In genomic region chr14:39113685-39114072, GRCh38 we compare ENCODE assay signal across 8 cellular contexts. TPM values are rescaled to one million over a fixed set of nuclear protein-coding genes. Genes with fewer than 3 reads are reported as not detected.
DNase-seq lines count a peak whose midpoint lies in the region; ATAC-seq and TF ChIP-seq lines count a peak whose summit lies in the region.

No MANE protein-coding gene starts in this region.

- peak overlapping the region; percentile 90 to 98 (median 97) for H3K4me3 Mint-ChIP-seq in CD4-positive, CD25-positive, alpha-beta regulatory T cell

- H3K9me3 ChIP-seq in CD4-positive, CD25-positive, alpha-beta regulatory T cell (ENCODE audit: control insufficient read depth in 2 of 2, low read length in 2 of 2) = no peaks in the 10 kb centered on the region
- H3K9me3 ChIP-seq in Loucy (ENCODE audit: insufficient read depth, low read depth, low read length) = no peaks in the 10 kb centered on the region
- H3K9me3 ChIP-seq in effector memory CD4-positive, alpha-beta T cell (ENCODE audit: control insufficient read depth, low read length) = no peaks in the 10 kb centered on the region
- no peaks in the 10 kb centered on the region for H3K9me3 ChIP-seq in neural cell (ENCODE audit: low read length)

- peak overlapping the region; percentile 91 for H3K4me2 ChIP-seq in Loucy (ENCODE audit: low read depth, low read length, poor library complexity, severe bottlenecking)
- H3K4me2 ChIP-seq in neural cell (ENCODE audit: low read length) = peak overlapping the region; percentile 97

- H3K36me3 ChIP-seq in CD4-positive, CD25-positive, alpha-beta regulatory T cell (ENCODE audit: control insufficient read depth, insufficient read depth, low read length) = peaks cover 5% of the 10 kb centered on the region
- H3K36me3 ChIP-seq in Loucy (ENCODE audit: insufficient read depth, low read length) (no peaks in the 10 kb centered on the region), neural cell (ENCODE audit: insufficient read depth, low read length) (no peaks in the 10 kb centered on the region)
- no peaks in the 10 kb centered on the region for H3K36me3 ChIP-seq in effector memory CD4-positive, alpha-beta T cell (ENCODE audit: control insufficient read depth, insufficient read depth, low read length)

- H3K9me3 Mint-ChIP-seq in CD4-positive, CD25-positive, alpha-beta regulatory T cell = no peaks in the 10 kb centered on the region

- peak overlapping the region; percentile 79 for H3K9ac ChIP-seq in Loucy (ENCODE audit: low read depth, low read length, poor library complexity, severe bottlenecking)
- H3K9ac ChIP-seq in neural cell (ENCODE audit: low read length) = peak overlapping the region; percentile 73

- no peak for ATAC-seq in CD4-positive, CD25-positive, alpha-beta regulatory T cell (ENCODE audit: low read depth in 2 of 2)
- ATAC-seq in HG03460 (IDR thresholded peaks at IDR 0.05; ENCODE audit: unreplicated experiment) (no peak), HG02610 (IDR thresholded peaks at IDR 0.05; ENCODE audit: unreplicated experiment) (no peak)

- H3K27me3 Mint-ChIP-seq in CD4-positive, CD25-positive, alpha-beta regulatory T cell = no peaks in the 10 kb centered on the region

- H3K27ac ChIP-seq in CD4-positive, CD25-positive, alpha-beta regulatory T cell (ENCODE audit: insufficient read depth, low read length, poor library complexity, severe bottlenecking) = peak overlapping the region; percentile 76
- peak overlapping the region; percentile 79 for H3K27ac ChIP-seq in effector memory CD4-positive, alpha-beta T cell (ENCODE audit: insufficient read depth, low read length, poor library complexity, severe bottlenecking)
- H3K27ac ChIP-seq in neural cell (ENCODE audit: low read length) = peak overlapping the region; percentile 80

- peaks cover 18% of the 10 kb centered on the region for H3K4me1 ChIP-seq in CD4-positive, CD25-positive, alpha-beta regulatory T cell (ENCODE audit: control insufficient read depth, insufficient read depth, low read length, poor library complexity, severe bottlenecking)
- peaks cover 19% of the 10 kb centered on the region for H3K4me1 ChIP-seq in Loucy (ENCODE audit: insufficient read depth, low read length, poor library complexity, severe bottlenecking)
- H3K4me1 ChIP-seq in effector memory CD4-positive, alpha-beta T cell (ENCODE audit: control insufficient read depth, insufficient read depth, low read length, poor library complexity, severe bottlenecking) = peaks cover 5% of the 10 kb centered on the region

- H3F3A ChIP-seq in Loucy (ENCODE audit: low read depth) (no peaks in the 10 kb centered on the region), neural cell (ENCODE audit: insufficient read depth, low read length, poor library complexity, severe bottlenecking) (no peaks in the 10 kb centered on the region)

- no peaks in the 10 kb centered on the region for H4K20me1 ChIP-seq in Loucy (ENCODE audit: insufficient read depth, low read length, poor library complexity, severe bottlenecking)
- no peaks in the 10 kb centered on the region for H4K20me1 ChIP-seq in neural cell (ENCODE audit: insufficient read depth)

- H3K36me3 Mint-ChIP-seq in CD4-positive, CD25-positive, alpha-beta regulatory T cell = no peaks in the 10 kb centered on the region

- DNase-seq in CD4-positive, CD25-positive, alpha-beta regulatory T cell = no peak
- no peak for DNase-seq in effector memory CD4-positive, alpha-beta T cell
- no peak for DNase-seq in mesenteric fat pad (ENCODE audit: low spot score)
- no peak for DNase-seq in NCI-H446 treated with DMSO at 0.1 percent for 48 hours (lab: John Stamatoyannopoulos, UW)

- TF ChIP-seq RAD21 in neural cell (conservative IDR thresholded peaks at IDR 0.05) = no peak

- H2AFZ ChIP-seq in Loucy (ENCODE audit: low read length) (peak overlapping the region; percentile 85), neural cell (ENCODE audit: low read depth, low read length) (peak overlapping the region; percentile 96)

- H3K9me2 ChIP-seq in Loucy (replicated peaks; ENCODE audit: low read depth, low read length) = no peaks in the 10 kb centered on the region
- no peaks in the 10 kb centered on the region for H3K9me2 ChIP-seq in neural cell (ENCODE audit: insufficient read depth, low read length)

- TF ChIP-seq CTCF in Loucy (conservative IDR thresholded peaks at IDR 0.05; ENCODE audit: low read length) (no peak), neural cell (IDR thresholded peaks at IDR 0.05; ENCODE audit: poor library complexity, severe bottlenecking) (no peak)

- no peak for TF ChIP-seq EP300 in neural cell (conservative IDR thresholded peaks at IDR 0.05; ENCODE audit: poor library complexity, severe bottlenecking)

- H3K4me3 ChIP-seq in CD4-positive, CD25-positive, alpha-beta regulatory T cell (ENCODE audit: low read depth, low read length) = peak overlapping the region; percentile 93
- peak overlapping the region; percentile 84 for H3K4me3 ChIP-seq in Loucy (ENCODE audit: low read length, poor library complexity, severe bottlenecking)
- H3K4me3 ChIP-seq in effector memory CD4-positive, alpha-beta T cell (ENCODE audit: insufficient read depth, low read depth, low read length, poor library complexity, severe bottlenecking) = peak overlapping the region; percentile 88
- peak overlapping the region; percentile 79 for H3K4me3 ChIP-seq in neural cell (ENCODE audit: low read length)

- H3K79me2 ChIP-seq in Loucy (ENCODE audit: insufficient read depth, low read length) (peaks cover 25% of the 10 kb centered on the region), neural cell (replicated peaks; ENCODE audit: insufficient read depth, low read length) (peaks cover 8% of the 10 kb centered on the region)

- H3K27me3 ChIP-seq in CD4-positive, CD25-positive, alpha-beta regulatory T cell (ENCODE audit: control insufficient read depth, insufficient read depth, low read length) = no peaks in the 10 kb centered on the region
- H3K27me3 ChIP-seq in Loucy (ENCODE audit: insufficient read depth, low read length, poor library complexity, severe bottlenecking) (peaks cover 7% of the 10 kb centered on the region), neural cell (ENCODE audit: insufficient read depth, low read depth, low read length) (no peaks in the 10 kb centered on the region)
- H3K27me3 ChIP-seq in effector memory CD4-positive, alpha-beta T cell (replicated peaks; ENCODE audit: control insufficient read depth, insufficient read depth, low read length, poor library complexity, severe bottlenecking) = no peaks in the 10 kb centered on the region

- H3K4me1 Mint-ChIP-seq in CD4-positive, CD25-positive, alpha-beta regulatory T cell = peaks cover 9 to 35% (median 22%) of the 10 kb centered on the region in 4 donors

- H3K27ac Mint-ChIP-seq in CD4-positive, CD25-positive, alpha-beta regulatory T cell = peak overlapping the region; percentile 77 to 99 (median 98)

TF ChIP-seq in neural cell, 6 proteins besides CTCF, POLR2A, EP300 and RAD21:
- no peak for TF ChIP-seq POLR2AphosphoS5 (IDR thresholded peaks at IDR 0.05)
- TF ChIP-seq REST (IDR thresholded peaks at IDR 0.05; ENCODE audit: borderline replicate concordance) = no peak
- no peak for TF ChIP-seq TAF1 (IDR thresholded peaks at IDR 0.05; ENCODE audit: low read depth)
- no peak for TF ChIP-seq MXI1 (conservative IDR thresholded peaks at IDR 0.05; ENCODE audit: poor library complexity, severe bottlenecking)
- TF ChIP-seq SMC3 (conservative IDR thresholded peaks at IDR 0.05; ENCODE audit: poor library complexity) = no peak
- no peak for TF ChIP-seq EZH2 (IDR thresholded peaks at IDR 0.05; ENCODE audit: borderline replicate concordance, insufficient read depth, low read length, poor library complexity, severe bottlenecking)

RNA-seq across cellular contexts. Expression of gene GEMIN2, which starts 0.4 kb away (rescaled TPM):
- 15.0 TPM for total RNA-seq in CD4-positive, CD25-positive, alpha-beta regulatory T cell
- polyA plus RNA-seq in CD4-positive, CD25-positive, alpha-beta regulatory T cell = 10 to 100 TPM; 13.4 to 18.8 (median 18.0) TPM
- 88.1 and 88.2 TPM in 2 replicates for polyA plus RNA-seq in neural cell
- 55.5 and 62.5 TPM in 2 replicates for polyA minus RNA-seq in neural cell
- 9.1 TPM for total RNA-seq in mesenteric fat pad

RNA-seq across cellular contexts. Expression of gene SEC23A, which starts 10.6 kb away (rescaled TPM):
- total RNA-seq in CD4-positive, CD25-positive, alpha-beta regulatory T cell = 64.5 TPM
- 10 to 100 TPM; 29.5 to 60.3 (median 37.7) TPM for polyA plus RNA-seq in CD4-positive, CD25-positive, alpha-beta regulatory T cell
- 107 and 129 TPM in 2 replicates for polyA plus RNA-seq in neural cell
- 176 and 186 TPM in 2 replicates for polyA minus RNA-seq in neural cell
- 139 TPM for total RNA-seq in mesenteric fat pad

RNA-seq across cellular contexts. Expression of gene TRAPPC6B, which starts 56.5 kb away (rescaled TPM):
- 18.5 TPM for total RNA-seq in CD4-positive, CD25-positive, alpha-beta regulatory T cell
- 10 to 100 TPM; 11.8 to 17.9 (median 14.9) TPM for polyA plus RNA-seq in CD4-positive, CD25-positive, alpha-beta regulatory T cell
- polyA plus RNA-seq in neural cell = 99.2 and 112 TPM in 2 replicates
- 103 and 113 TPM in 2 replicates for polyA minus RNA-seq in neural cell
- 20.5 TPM for total RNA-seq in mesenteric fat pad
